29 cellular contexts compared by ENCODE assay signal in genomic region chr5:171651102-171651501, GRCh38.
DNase-seq lines count a peak whose midpoint lies in the region; ATAC-seq, FAIRE-seq and TF ChIP-seq lines count a peak whose summit lies in the region.
"Had no signal": no experiment of that assay in that cellular context is flagged by ENCODE, and none has a peak within 500 bp of the region (broad histone marks: within the 10 kb centered on the region; RNA-seq: fewer than 3 reads in every experiment).

No MANE protein-coding gene starts in this region.

- no peaks in the 10 kb centered on the region for H3K79me1 ChIP-seq in H1 (ENCODE audit: low read depth, low read length)

- ATAC-seq in GM18909 (IDR thresholded peaks at IDR 0.05; ENCODE audit: poor library complexity, unreplicated experiment): no peak
- ATAC-seq in GM21717 (IDR thresholded peaks at IDR 0.05; ENCODE audit: unreplicated experiment): no peak
- no peak for ATAC-seq in HG03571 (IDR thresholded peaks at IDR 0.05; ENCODE audit: unreplicated experiment)
- ATAC-seq: GM12878 had no signal

- H4K8ac ChIP-seq in H1 (ENCODE audit: extremely low read depth, insufficient read depth, low read length): no peak overlapping the region

- no peak overlapping the region for H3K23ac ChIP-seq in H1 (ENCODE audit: insufficient read length)

- no peak for FAIRE-seq in H1 (lab: Jason Lieb, UNC)
- FAIRE-seq: A204.1, GM12878, GM12892, GM18507, GM19239 had no signal

- H3K36me3 ChIP-seq in SK-N-MC (ENCODE audit: insufficient read depth, low read length) (no peaks in the 10 kb centered on the region), H1 (ENCODE audit: control insufficient read depth in 2 of 4, insufficient read depth in 4 of 4, low read length in 3 of 4) (no peaks in the 10 kb centered on the region)
- H3K36me3 ChIP-seq: BE2C, BLaER1 had no signal

- POLR2A ChIA-PET in HEK293T (lab: Yijun Ruan, JAX): no interaction called here
- POLR2A ChIA-PET in H1 (lab: Charles Lee; ENCODE audit: partially characterized antibody): no interaction called here

- 93% methylated on average over 3 of the region's 3 CpGs; no CpG with 5 or more reads in 1 of the 2 experiments for WGBS in H1 (ENCODE audit: extremely low coverage in 1 of 2, insufficient coverage in 1 of 2, insufficient read length in 1 of 2, insufficient replicate concordance in 2 of 2, low coverage in 1 of 2, low lambda C conversion rate in 2 of 2, missing lambda C conversion rate in 1 of 2), 2 experiments

- no peak overlapping the region for H2BK12ac ChIP-seq in H1 (ENCODE audit: low read depth, low read length)

- H3K4me1 ChIP-seq in H1 (replicated peaks in 1 of 4; ENCODE audit: control insufficient read depth in 3 of 4, insufficient read depth in 4 of 4, low read length in 3 of 4): peaks cover 0 to 5% (median 2%) of the 10 kb centered on the region in 4 experiments; a peak in 2 of 7 replicates
- H3K4me1 ChIP-seq: BE2C had no signal

- H3K4ac ChIP-seq in H1 (replicated peaks; ENCODE audit: insufficient read length, low read depth, low read length): no peak overlapping the region

- H3K27ac Mint-ChIP-seq in osteocyte (ENCODE audit: unreplicated experiment): peak overlapping the region; percentile 27
- H3K27ac Mint-ChIP-seq: CD4-positive, alpha-beta memory T cell; CD4-positive, CD25-positive, alpha-beta regulatory T cell; CD8-positive, alpha-beta memory T cell had no signal

- peaks cover 2% of the 10 kb centered on the region for H3K36me3 Mint-ChIP-seq in osteocyte (ENCODE audit: unreplicated experiment)
- H3K36me3 Mint-ChIP-seq: CD14-positive monocyte; CD4-positive, alpha-beta memory T cell; CD4-positive, CD25-positive, alpha-beta regulatory T cell; CD8-positive, alpha-beta memory T cell had no signal

- TF ChIP-seq POLR2A in H1 (IDR thresholded peaks at IDR 0.05; ENCODE audit: control extremely low read depth in 1 of 2, low read depth in 2 of 2, low read length in 2 of 2): no peak

- DNase-seq in HEK293T (ENCODE audit: extremely low spot score) (no peak), SK-N-MC (ENCODE audit: low read depth, low spot score) (no peak), H1 (ENCODE audit: low read depth in 1 of 2, low spot score in 2 of 2) (no peak), osteocyte (ENCODE audit: extremely low spot score, unreplicated experiment) (no peak), Kasumi-1 (lab: John Stamatoyannopoulos, UW) (no peak)
- DNase-seq: 8988T; ACHN; BE2C; C1 segment of cervical spinal cord; CD4-positive, alpha-beta memory T cell; CD4-positive, CD25-positive, alpha-beta regulatory T cell; CD8-positive, alpha-beta memory T cell; COR-L47; DMS 273 treated with DMSO at 0.1 percent for 48 hours; DMS153; DMS53; DMS79; DND-41; GDM1 had no signal

- no peaks in the 10 kb centered on the region for H3K79me2 ChIP-seq in H1 (ENCODE audit: control insufficient read depth in 1 of 2, insufficient read depth in 2 of 2, low read length in 2 of 2)

- H4K91ac ChIP-seq in H1 (replicated peaks; ENCODE audit: insufficient read length, low read length): no peak overlapping the region

- H3K23me2 ChIP-seq in H1 (ENCODE audit: low read depth, low read length): no peaks in the 10 kb centered on the region

- no peak overlapping the region for H4K5ac ChIP-seq in H1 (ENCODE audit: insufficient read length, low read depth, low read length)

- no peak overlapping the region for H2BK15ac ChIP-seq in H1 (ENCODE audit: low read length)

- no peaks in the 10 kb centered on the region for H3K9me3 ChIP-seq in SK-N-MC (ENCODE audit: low read depth, low read length)
- 0 out of 4 replicates have a peak, but pooled peaks cover 0 to 3% of the 10 kb centered on the region in 2 experiments for H3K9me3 ChIP-seq in H1 (ENCODE audit: insufficient read depth in 2 of 2, low read depth in 1 of 2, low read length in 1 of 2)
- H3K9me3 ChIP-seq: BE2C had no signal

- no peaks in the 10 kb centered on the region for H4K20me1 ChIP-seq in H1 (replicated peaks in 1 of 2; ENCODE audit: control insufficient read depth in 1 of 2, insufficient read depth in 2 of 2, low read length in 2 of 2)
- H4K20me1 ChIP-seq: BLaER1 had no signal

- no peaks in the 10 kb centered on the region for H3K27me3 Mint-ChIP-seq in osteocyte (ENCODE audit: unreplicated experiment)

- no peak overlapping the region for H3K4me3 Mint-ChIP-seq in osteocyte (ENCODE audit: unreplicated experiment)
- H3K4me3 Mint-ChIP-seq: CD14-positive monocyte; CD4-positive, alpha-beta memory T cell; CD4-positive, CD25-positive, alpha-beta regulatory T cell; CD8-positive, alpha-beta memory T cell had no signal

- no peak overlapping the region for H2BK5ac ChIP-seq in H1 (ENCODE audit: low read depth, low read length)

- no peak overlapping the region for H3K4me2 ChIP-seq in H1 (ENCODE audit: insufficient read depth in 1 of 2, low read depth in 2 of 2, low read length in 2 of 2)
- H3K4me2 ChIP-seq: BLaER1 had no signal

- no peak overlapping the region for H3K18ac ChIP-seq in H1 (ENCODE audit: extremely low read depth, low read length)

- peaks cover 6% of the 10 kb centered on the region for H3K9me3 Mint-ChIP-seq in osteocyte (ENCODE audit: unreplicated experiment)

- H2AFZ ChIP-seq in H1 (ENCODE audit: low read length): no peak overlapping the region

- peak overlapping the region; percentile 46 for H3K4me3 ChIP-seq in SK-N-MC
- H3K4me3 ChIP-seq in H1 (ENCODE audit: extremely low read depth in 1 of 4, insufficient read depth in 2 of 4, low read depth in 3 of 4, low read length in 4 of 4): no peak overlapping the region
- H3K4me3 ChIP-seq: BLaER1, GM12878 had no signal

- no peak overlapping the region for H2BK120ac ChIP-seq in H1 (replicated peaks; ENCODE audit: low read depth, low read length)

- TF ChIP-seq CTCF in H1 (IDR thresholded peaks at IDR 0.05; ENCODE audit: control extremely low read depth in 1 of 3, insufficient read depth in 1 of 3, low read depth in 1 of 3, low read length in 3 of 3) (no peak), osteocyte (IDR thresholded peaks at IDR 0.05) (no peak)

- no peak overlapping the region for H2AK5ac ChIP-seq in H1 (ENCODE audit: low read depth, low read length)

- peaks cover 41% of the 10 kb centered on the region for H3K4me1 Mint-ChIP-seq in osteocyte (ENCODE audit: unreplicated experiment)
- H3K4me1 Mint-ChIP-seq: CD4-positive, alpha-beta memory T cell; CD4-positive, CD25-positive, alpha-beta regulatory T cell; CD8-positive, alpha-beta memory T cell had no signal

- no peak for TF ChIP-seq RAD21 in H1 (IDR thresholded peaks at IDR 0.05 in 1 of 2, conservative IDR thresholded peaks at IDR 0.05 in 1 of 2; ENCODE audit: low read depth in 2 of 2, low read length in 2 of 2)

- H3K14ac ChIP-seq in H1 (ENCODE audit: insufficient read length): no peak overlapping the region

- CTCF ChIA-PET in HEK293T (lab: Yijun Ruan, JAX) (no interaction called here), H1 (lab: Charles Lee; ENCODE audit: partially characterized antibody) (interaction anchor here (0.6 to 0.7 kb wide), 2 partner anchors 21 to 208 kb away, joined by 3 read pairs; no protein-coding TSS in a partner anchor)

- no peak overlapping the region for H2BK20ac ChIP-seq in H1 (ENCODE audit: low read length)

- TF ChIP-seq EP300 in H1 (IDR thresholded peaks at IDR 0.05; ENCODE audit: borderline replicate concordance in 1 of 2, low read depth in 2 of 2, low read length in 2 of 2): no peak

- H3K27ac ChIP-seq in SK-N-MC (peak overlapping the region; percentile 69), H1 (ENCODE audit: low read depth, low read length) (no peak overlapping the region)
- H3K27ac ChIP-seq: BLaER1 had no signal

- no peak overlapping the region for H3K56ac ChIP-seq in H1 (replicated peaks; ENCODE audit: insufficient read length, low read depth, low read length)

- H3K9ac ChIP-seq in SK-N-MC (ENCODE audit: insufficient read length) (no peak overlapping the region), H1 (replicated peaks in 1 of 4; ENCODE audit: extremely low read depth in 1 of 4, low read depth in 3 of 4, low read length in 3 of 4) (no peak overlapping the region)
- H3K9ac ChIP-seq: BLaER1 had no signal

- H3K27me3 ChIP-seq in H1 (replicated peaks in 1 of 4; ENCODE audit: control insufficient read depth in 3 of 4, extremely low read depth in 1 of 4, insufficient read depth in 3 of 4, low read length in 3 of 4): no peaks in the 10 kb centered on the region
- H3K27me3 ChIP-seq: BLaER1 had no signal

TF ChIP-seq in HEK293T, 16 proteins besides CTCF, POLR2A, EP300 and RAD21:
- TF ChIP-seq LEF1 (IDR thresholded peaks at IDR 0.05; ENCODE audit: borderline replicate concordance): no peak
- no peak for TF ChIP-seq FOXA1 (IDR thresholded peaks at IDR 0.05)
- TF ChIP-seq BHLHE40 (IDR thresholded peaks at IDR 0.05; ENCODE audit: borderline replicate concordance): no peak
- no peak for TF ChIP-seq ELF4 (IDR thresholded peaks at IDR 0.05)
- TF ChIP-seq ZNF384 (IDR thresholded peaks at IDR 0.05): no peak
- no peak for TF ChIP-seq SUZ12 (IDR thresholded peaks at IDR 0.05)
- TF ChIP-seq PKNOX1 (IDR thresholded peaks at IDR 0.05): 0 out of 2 replicates have a peak, but pooled peaks have one; percentile 51

TF ChIP-seq in H1, 55 proteins besides CTCF, POLR2A, EP300 and RAD21 (continues in another document):
- no peak for TF ChIP-seq NRF1 (IDR thresholded peaks at IDR 0.05; ENCODE audit: low read depth, low read length)
